ENCODE assay signal across 8 cellular contexts in genomic region chr22:19292262-19293230, GRCh38. TPM values are rescaled to one million over a fixed set of nuclear protein-coding genes. Genes with fewer than 3 reads are reported as not detected.
A peak's percentile ranks its signal among the peaks of the same experiment; 100 is the strongest.
DNase-seq lines count a peak whose midpoint lies in the region; ATAC-seq and TF ChIP-seq lines count a peak whose summit lies in the region.

No MANE protein-coding gene starts in this region.

- H3K9me3 ChIP-seq in CD8-positive, alpha-beta memory T cell (ENCODE audit: low read length) = no peaks in the 10 kb centered on the region
- no peaks in the 10 kb centered on the region for H3K9me3 ChIP-seq in HAP-1
- no peaks in the 10 kb centered on the region for H3K9me3 ChIP-seq in Peyer's patch

- TF ChIP-seq POLR2A in Peyer's patch (IDR thresholded peaks at IDR 0.05) = no peak

- peak overlapping the region in 7 of 8 donors; percentile 76 to 92 (median 86) for H3K27ac Mint-ChIP-seq in CD8-positive, alpha-beta memory T cell
- H3K27ac Mint-ChIP-seq in endothelial cell (ENCODE audit: unreplicated experiment) = no peak overlapping the region
- H3K27ac Mint-ChIP-seq in naive B cell = peak overlapping the region; percentile 69 to 97 (median 86)

- no peaks in the 10 kb centered on the region for H3K36me3 ChIP-seq in CD8-positive, alpha-beta memory T cell (ENCODE audit: insufficient read depth, low read length)
- H3K36me3 ChIP-seq in HAP-1 (replicated peaks) (no peaks in the 10 kb centered on the region), Peyer's patch (no peaks in the 10 kb centered on the region)

- no peaks in the 10 kb centered on the region for H3K9me3 Mint-ChIP-seq in CD8-positive, alpha-beta memory T cell
- H3K9me3 Mint-ChIP-seq in endothelial cell (ENCODE audit: unreplicated experiment) = no peaks in the 10 kb centered on the region
- no peaks in the 10 kb centered on the region for H3K9me3 Mint-ChIP-seq in naive B cell

- no peaks in the 10 kb centered on the region for H3K27me3 ChIP-seq in CD8-positive, alpha-beta memory T cell (ENCODE audit: insufficient read depth, low read length, poor library complexity, severe bottlenecking)
- H3K27me3 ChIP-seq in HAP-1 (ENCODE audit: low read depth) = no peaks in the 10 kb centered on the region
- no peaks in the 10 kb centered on the region for H3K27me3 ChIP-seq in Peyer's patch

- H3K4me1 Mint-ChIP-seq in CD8-positive, alpha-beta memory T cell = peaks cover 23 to 30% (median 28%) of the 10 kb centered on the region in 3 donors
- H3K4me1 Mint-ChIP-seq in endothelial cell (ENCODE audit: unreplicated experiment) (peaks cover 29% of the 10 kb centered on the region), naive B cell (peaks cover 11 to 21% (median 18%) of the 10 kb centered on the region in 3 donors)

- peak overlapping the region; percentile 69 for H3K4me3 ChIP-seq in CD8-positive, alpha-beta memory T cell (ENCODE audit: low read length)
- H3K4me3 ChIP-seq in HAP-1 (peak overlapping the region; percentile 54), Peyer's patch (peak overlapping the region; percentile 90 to 95 (median 93))

- peaks cover 17% of the 10 kb centered on the region for H3K4me1 ChIP-seq in CD8-positive, alpha-beta memory T cell (ENCODE audit: insufficient read depth, low read length)
- H3K4me1 ChIP-seq in HAP-1 (peaks cover 20% of the 10 kb centered on the region), Peyer's patch (peaks cover 0 to 18% (median 4%) of the 10 kb centered on the region in 4 donors)

- H3K27me3 Mint-ChIP-seq in CD8-positive, alpha-beta memory T cell = peaks cover 16 to 29% of the 10 kb centered on the region in 2 donors
- H3K27me3 Mint-ChIP-seq in endothelial cell (ENCODE audit: unreplicated experiment) (peaks cover 2% of the 10 kb centered on the region), naive B cell (peaks cover 5 to 11% (median 6%) of the 10 kb centered on the region in 3 donors)

- peak overlapping the region; percentile 88 to 97 (median 91) for H3K4me3 Mint-ChIP-seq in CD8-positive, alpha-beta memory T cell
- peak overlapping the region; percentile 94 for H3K4me3 Mint-ChIP-seq in endothelial cell (ENCODE audit: unreplicated experiment)
- peak overlapping the region; percentile 85 to 96 (median 94) for H3K4me3 Mint-ChIP-seq in naive B cell

- DNase-seq in CD8-positive, alpha-beta memory T cell = peak in 2 of 5 donors; percentile 10 to 58
- no peak for DNase-seq in HAP-1 (ENCODE audit: low spot score in 2 of 2)
- DNase-seq in Peyer's patch = peak in 1 of 3 donors; percentile 48
- no peak for DNase-seq in endothelial cell (ENCODE audit: low spot score)
- no peak for DNase-seq in naive B cell
- no peak for DNase-seq in medulla oblongata (ENCODE audit: extremely low spot score)
- no peak for DNase-seq in HPDE6-E6E7 (ENCODE audit: extremely low spot score)
- DNase-seq in NCI-H2029 (lab: John Stamatoyannopoulos, UW) = no peak

- in situ Hi-C loops in HAP-1 (cut with MboI; ENCODE audit: low sequenced_read_pairs) = no loop called here

- H3K27ac ChIP-seq in CD8-positive, alpha-beta memory T cell (ENCODE audit: low read depth, low read length) = peak overlapping the region; percentile 71
- H3K27ac ChIP-seq in Peyer's patch = peak overlapping the region; percentile 34 to 68 (median 60)

- CTCF ChIA-PET in CD8-positive, alpha-beta memory T cell (lab: Charles Lee) = interaction anchor here (1.5 kb wide), 1 partner anchor 148 kb away, joined by 4 read pairs; the partner anchor contains the start of gene ESS2

- TF ChIP-seq CTCF in Peyer's patch (IDR thresholded peaks at IDR 0.05) (no peak), endothelial cell (IDR thresholded peaks at IDR 0.05; ENCODE audit: unreplicated experiment) (no peak)

- H3K36me3 Mint-ChIP-seq in CD8-positive, alpha-beta memory T cell = peaks cover 0 to 3% (median 0%) of the 10 kb centered on the region in 3 donors
- no peaks in the 10 kb centered on the region for H3K36me3 Mint-ChIP-seq in endothelial cell (ENCODE audit: low read depth, unreplicated experiment)
- H3K36me3 Mint-ChIP-seq in naive B cell = no peaks in the 10 kb centered on the region

- POLR2A ChIA-PET in CD8-positive, alpha-beta memory T cell (lab: Charles Lee) = interaction anchor here (0.5 to 1.5 kb wide), 3 partner anchors 18 to 1722 kb away, joined by 3 read pairs; partner anchors contain the start of gene CDC45

- ATAC-seq in naive B cell (ENCODE audit: low read depth in 2 of 2) = peak; percentile 59 to 67

RNA-seq across cellular contexts. Expression of gene CLTCL1, which starts 1.0 kb away (rescaled TPM):
- total RNA-seq in CD8-positive, alpha-beta memory T cell = under 1 TPM; 0.58 to 0.88 TPM
- 0.51 TPM for polyA plus RNA-seq in CD8-positive, alpha-beta memory T cell
- total RNA-seq in Peyer's patch (1 to 10 TPM in 3 of 4 donors, under 1 TPM in 1; 0.47 to 3.9 (median 3.0) TPM), endothelial cell (ENCODE audit: unreplicated experiment) (13.5 TPM)
- polyA plus RNA-seq in naive B cell (ENCODE audit: low read depth in 6 of 6) = 1 to 10 TPM in 2 of 6 donors, under 1 TPM in 3, not detected in 1; 0.17 to 1.7 (median 0.80) TPM
